ENCODE assay signal across 34 cellular contexts in genomic region chr6:128171182-128171581, GRCh38.
"Had no signal": no experiment of that assay in that cellular context is flagged by ENCODE, and none has a peak within 500 bp of the region (broad histone marks: within the 10 kb centered on the region; RNA-seq: fewer than 3 reads in every experiment).

No MANE protein-coding gene starts in this region.

- H3K9me3 Mint-ChIP-seq: activated CD4-positive, alpha-beta memory T cell treated with anti-CD3 and anti-CD28 coated beads, Interleukin-2, amount 10 ng/mL, durations not matched to agents 7 days and 5 days; activated naive CD4-positive, alpha-beta T cell treated with anti-CD3 and anti-CD28 coated beads for 36 hours; activated naive CD4-positive, alpha-beta T cell treated with anti-CD3 and anti-CD28 coated beads, Interleukin-2, amount 50 U/mL, for 72 hours; activated naive CD8-positive, alpha-beta T cell treated with anti-CD3 and anti-CD28 coated beads for 36 hours; activated T-cell treated with anti-CD3 and anti-CD28 coated beads, Interleukin-2, amount 50 U/mL, for 24 hours; brain; central memory CD8-positive, alpha-beta T cell; T-cell; T-helper 1 cell treated with Interleukin-12 subunit alpha and Interleukin-12 subunit beta and Interleukin-4 antibody, amounts not matched to agents 30 μg/mL and 1 μg/mL, for 36 hours; T-helper 2 cell treated with Interferon-gamma antibody and Interleukin-4, amounts not matched to agents 5 μg/mL and 100 μg/mL, for 36 hours had no signal

- H3K36me3 ChIP-seq: adrenal gland, cardiac muscle cell had no signal

- H3K27me3 ChIP-seq: adrenal gland, cardiac muscle cell had no signal

- DNase-seq: activated CD4-positive, alpha-beta memory T cell treated with anti-CD3 and anti-CD28 coated beads, Interleukin-2, amount 10 ng/mL, durations not matched to agents 7 days and 5 days; activated CD4-positive, alpha-beta T cell treated with anti-CD3 and anti-CD28 coated beads for 1 hour; activated CD4-positive, alpha-beta T cell treated with anti-CD3 and anti-CD28 coated beads for 36 hours; activated CD4-positive, alpha-beta T cell treated with anti-CD3 and anti-CD28 coated beads for 48 hours; activated CD4-positive, alpha-beta T cell treated with anti-CD3 and anti-CD28 coated beads, Interleukin-2, amount 10 ng/mL, durations not matched to agents 7 days and 5 days; activated CD4-positive, alpha-beta T cell treated with anti-CD3 and anti-CD28 coated beads, Interleukin-2, amount 50 U/mL, for 48 hours; activated CD4-positive, CD25-positive, alpha-beta regulatory T cell; activated CD8-positive, alpha-beta memory T cell treated with anti-CD3 and anti-CD28 coated beads for 24 hours; activated CD8-positive, alpha-beta memory T cell treated with anti-CD3 and anti-CD28 coated beads, Interleukin-2, amount 10 ng/mL, durations not matched to agents 7 days and 5 days; activated CD8-positive, alpha-beta memory T cell treated with anti-CD3 and anti-CD28 coated beads, Interleukin-2, amount 50 U/mL, for 48 hours; activated CD8-positive, alpha-beta T cell treated with anti-CD3 and anti-CD28 coated beads, Interleukin-2, amount 10 ng/mL, durations not matched to agents 7 days and 5 days; activated effector memory CD4-positive, alpha-beta T cell treated with anti-CD3 and anti-CD28 coated beads, Interleukin-2, amount 50 U/mL, for 16 hours; activated gamma-delta T cell treated with Interleukin-2 at 50 U/mL for 16 hours; activated naive CD4-positive, alpha-beta T cell; activated naive CD4-positive, alpha-beta T cell treated with anti-CD3 and anti-CD28 coated beads for 36 hours; activated naive CD4-positive, alpha-beta T cell treated with anti-CD3 and anti-CD28 coated beads, Interleukin-2, amount 50 U/mL, for 16 hours; activated naive CD8-positive, alpha-beta T cell treated with anti-CD3 and anti-CD28 coated beads for 36 hours; activated T-cell treated with anti-CD3 and anti-CD28 coated beads, Interleukin-2, amount 50 U/mL, for 24 hours; activated T-cell treated with anti-CD3 and anti-CD28 coated beads, Interleukin-2, amount 50 U/mL, for 48 hours; adrenal gland; amniotic stem cell; aorta; caudate nucleus; cerebellar nuclear complex; T-cell; T-helper 2 cell; T-helper 9 cell had no signal

- H3K4me3 ChIP-seq: adrenal gland, cardiac muscle cell had no signal

- H3K27ac Mint-ChIP-seq: activated CD4-positive, alpha-beta memory T cell treated with anti-CD3 and anti-CD28 coated beads, Interleukin-2, amount 10 ng/mL, durations not matched to agents 7 days and 5 days; activated CD4-positive, alpha-beta T cell treated with anti-CD3 and anti-CD28 coated beads for 36 hours; activated CD4-positive, alpha-beta T cell treated with anti-CD3 and anti-CD28 coated beads, Interleukin-2, amount 10 ng/mL, durations not matched to agents 7 days and 5 days; activated CD8-positive, alpha-beta memory T cell treated with anti-CD3 and anti-CD28 coated beads, Interleukin-2, amount 10 ng/mL, durations not matched to agents 7 days and 5 days; activated CD8-positive, alpha-beta T cell treated with anti-CD3 and anti-CD28 coated beads, Interleukin-2, amount 10 ng/mL, durations not matched to agents 7 days and 5 days; activated naive CD4-positive, alpha-beta T cell treated with anti-CD3 and anti-CD28 coated beads for 36 hours; activated naive CD4-positive, alpha-beta T cell treated with anti-CD3 and anti-CD28 coated beads, Interleukin-2, amount 50 U/mL, for 72 hours; activated naive CD8-positive, alpha-beta T cell treated with anti-CD3 and anti-CD28 coated beads for 36 hours; activated T-cell treated with anti-CD3 and anti-CD28 coated beads, Interleukin-2, amount 50 U/mL, for 24 hours; brain; T-cell; T-helper 1 cell treated with Interleukin-12 subunit alpha and Interleukin-12 subunit beta and Interleukin-4 antibody, amounts not matched to agents 30 μg/mL and 1 μg/mL, for 36 hours; T-helper 2 cell treated with Interferon-gamma antibody and Interleukin-4, amounts not matched to agents 5 μg/mL and 100 μg/mL, for 36 hours had no signal

- H3K36me3 Mint-ChIP-seq: activated CD8-positive, alpha-beta memory T cell treated with anti-CD3 and anti-CD28 coated beads, Interleukin-2, amount 10 ng/mL, durations not matched to agents 7 days and 5 days; activated naive CD4-positive, alpha-beta T cell treated with anti-CD3 and anti-CD28 coated beads, Interleukin-2, amount 50 U/mL, for 72 hours; brain; T-cell had no signal

- H3K4me3 Mint-ChIP-seq: activated CD4-positive, alpha-beta memory T cell treated with anti-CD3 and anti-CD28 coated beads, Interleukin-2, amount 10 ng/mL, durations not matched to agents 7 days and 5 days; activated CD4-positive, alpha-beta T cell treated with anti-CD3 and anti-CD28 coated beads for 36 hours; activated CD4-positive, alpha-beta T cell treated with anti-CD3 and anti-CD28 coated beads, Interleukin-2, amount 10 ng/mL, durations not matched to agents 7 days and 5 days; activated CD8-positive, alpha-beta memory T cell treated with anti-CD3 and anti-CD28 coated beads, Interleukin-2, amount 10 ng/mL, durations not matched to agents 7 days and 5 days; activated CD8-positive, alpha-beta T cell treated with anti-CD3 and anti-CD28 coated beads, Interleukin-2, amount 10 ng/mL, durations not matched to agents 7 days and 5 days; activated naive CD4-positive, alpha-beta T cell treated with anti-CD3 and anti-CD28 coated beads for 36 hours; activated naive CD8-positive, alpha-beta T cell treated with anti-CD3 and anti-CD28 coated beads for 36 hours; activated T-cell treated with anti-CD3 and anti-CD28 coated beads, Interleukin-2, amount 50 U/mL, for 24 hours; brain; central memory CD8-positive, alpha-beta T cell; T-cell; T-helper 1 cell treated with Interleukin-12 subunit alpha and Interleukin-12 subunit beta and Interleukin-4 antibody, amounts not matched to agents 30 μg/mL and 1 μg/mL, for 36 hours; T-helper 2 cell treated with Interferon-gamma antibody and Interleukin-4, amounts not matched to agents 5 μg/mL and 100 μg/mL, for 36 hours had no signal

- H3K4me1 ChIP-seq: adrenal gland had no signal

- H3K27me3 Mint-ChIP-seq: activated CD4-positive, alpha-beta memory T cell treated with anti-CD3 and anti-CD28 coated beads, Interleukin-2, amount 10 ng/mL, durations not matched to agents 7 days and 5 days; activated CD4-positive, alpha-beta T cell treated with anti-CD3 and anti-CD28 coated beads for 36 hours; activated CD4-positive, alpha-beta T cell treated with anti-CD3 and anti-CD28 coated beads, Interleukin-2, amount 10 ng/mL, durations not matched to agents 7 days and 5 days; activated CD8-positive, alpha-beta memory T cell treated with anti-CD3 and anti-CD28 coated beads, Interleukin-2, amount 10 ng/mL, durations not matched to agents 7 days and 5 days; activated naive CD8-positive, alpha-beta T cell treated with anti-CD3 and anti-CD28 coated beads for 36 hours; activated T-cell treated with anti-CD3 and anti-CD28 coated beads, Interleukin-2, amount 50 U/mL, for 24 hours; brain; central memory CD8-positive, alpha-beta T cell; T-cell had no signal

- ATAC-seq: activated CD4-positive, alpha-beta T cell treated with anti-CD3 and anti-CD28 coated beads for 36 hours; activated CD4-positive, CD25-positive, alpha-beta regulatory T cell treated with anti-CD3 and anti-CD28 coated beads, Interleukin-2, amount 50 U/mL, for 24 hours; activated CD8-positive, alpha-beta memory T cell treated with anti-CD3 and anti-CD28 coated beads, Interleukin-2, amount 10 ng/mL, durations not matched to agents 7 days and 5 days; activated CD8-positive, alpha-beta T cell treated with anti-CD3 and anti-CD28 coated beads, Interleukin-2, amount 10 ng/mL, durations not matched to agents 7 days and 5 days; activated naive CD4-positive, alpha-beta T cell treated with anti-CD3 and anti-CD28 coated beads, Interleukin-2, amount 50 U/mL, for 72 hours; T-cell had no signal

- H3K4me1 Mint-ChIP-seq: activated CD4-positive, alpha-beta memory T cell treated with anti-CD3 and anti-CD28 coated beads, Interleukin-2, amount 10 ng/mL, durations not matched to agents 7 days and 5 days; activated CD8-positive, alpha-beta memory T cell treated with anti-CD3 and anti-CD28 coated beads, Interleukin-2, amount 10 ng/mL, durations not matched to agents 7 days and 5 days; central memory CD8-positive, alpha-beta T cell had no signal

- H3K9me3 ChIP-seq: adrenal gland had no signal
